In genomic region chr1:155206891-155207577, GRCh38 we compare ENCODE assay signal across 8 cellular contexts. TPM values are rescaled to one million over a fixed set of nuclear protein-coding genes. Genes with fewer than 3 reads are reported as not detected.
DNase-seq lines count a peak whose midpoint lies in the region; ATAC-seq and TF ChIP-seq lines count a peak whose summit lies in the region.

No MANE protein-coding gene starts in this region.

- H3K4me1 Mint-ChIP-seq in activated naive CD8-positive, alpha-beta T cell treated with anti-CD3 and anti-CD28 coated beads for 36 hours, result peaks cover 25% of the 10 kb centered on the region

- CTCF ChIA-PET in GM10248 (lab: Yijun Ruan, JAX), result interaction anchor here (0.8 to 9.1 kb wide), 23 partner anchors 9 to 860 kb away, joined by 3 to 88 read pairs (median 6); partner anchors contain the start of gene KRTCAP2

- H2BK120ac ChIP-seq in trophoblast cell (ENCODE audit: insufficient read depth, low read length, poor library complexity), result peak overlapping the region; percentile 38

- H3K23ac ChIP-seq in trophoblast cell (ENCODE audit: low read length), result no peak overlapping the region

- H3K14ac ChIP-seq in trophoblast cell (ENCODE audit: low read length), result peak overlapping the region; percentile 63

- H2AK5ac ChIP-seq in trophoblast cell (ENCODE audit: low read length), result peak overlapping the region; percentile 33

- H4K8ac ChIP-seq in trophoblast cell (ENCODE audit: low read depth, low read length), result peak overlapping the region; percentile 74

- no peaks in the 10 kb centered on the region for H3K9me3 Mint-ChIP-seq in activated naive CD8-positive, alpha-beta T cell treated with anti-CD3 and anti-CD28 coated beads for 36 hours

- TF ChIP-seq EP300 in tibial nerve (IDR thresholded peaks at IDR 0.05), result peak in 1 of 2 donors; percentile 56

- ATAC-seq in Right ventricle myocardium inferior (peak; percentile 16), GM21723 (IDR thresholded peaks at IDR 0.05; ENCODE audit: unreplicated experiment) (no peak)

- H4K91ac ChIP-seq in trophoblast cell (ENCODE audit: low read depth, low read length), result peak overlapping the region; percentile 22

- H3K79me1 ChIP-seq in trophoblast cell (ENCODE audit: low read length), result peaks cover 18% of the 10 kb centered on the region

- H3K36me3 Mint-ChIP-seq in activated naive CD8-positive, alpha-beta T cell treated with anti-CD3 and anti-CD28 coated beads for 36 hours, result no peaks in the 10 kb centered on the region

- H3K27me3 ChIP-seq in trophoblast cell (ENCODE audit: insufficient read depth, low read length), result no peaks in the 10 kb centered on the region
- H3K27me3 ChIP-seq in tibial nerve, result no peaks in the 10 kb centered on the region

- peaks cover 12% of the 10 kb centered on the region for H3K79me2 ChIP-seq in trophoblast cell (ENCODE audit: control insufficient read depth, insufficient read depth, low read length, poor library complexity)

- H3K4me3 Mint-ChIP-seq in activated naive CD8-positive, alpha-beta T cell treated with anti-CD3 and anti-CD28 coated beads for 36 hours, result peak overlapping the region; percentile 56

- H3K18ac ChIP-seq in trophoblast cell (ENCODE audit: low read length), result peak overlapping the region; percentile 4

- peak overlapping the region; percentile 47 for H2BK12ac ChIP-seq in trophoblast cell (ENCODE audit: low read length)

- no peaks in the 10 kb centered on the region for H3K27me3 Mint-ChIP-seq in activated naive CD8-positive, alpha-beta T cell treated with anti-CD3 and anti-CD28 coated beads for 36 hours

- H3K4ac ChIP-seq in trophoblast cell (ENCODE audit: low read depth, low read length), result peak overlapping the region; percentile 19

- intact Hi-C loops in Right ventricle myocardium inferior (cut with DNase I), result loop anchor here (1.0 to 5.0 kb wide), 3 partner anchors 19 to 385 kb away; a partner anchor contains a TSS

- no CpG with 5 or more reads among the region's 11 CpGs for WGBS in trophoblast cell (ENCODE audit: extremely low coverage, insufficient coverage, insufficient read length)
- 8 to 16% methylated on average over 8 to 11 of the region's 11 CpGs for WGBS in tibial nerve, 2 donors

- H3K9me3 ChIP-seq in trophoblast cell (ENCODE audit: insufficient read depth, low read depth, low read length) (no peaks in the 10 kb centered on the region), tibial nerve (no peaks in the 10 kb centered on the region)

- H2BK5ac ChIP-seq in trophoblast cell (ENCODE audit: low read depth, low read length, poor library complexity), result peak overlapping the region; percentile 23

- TF ChIP-seq CTCF in GM10248 (IDR thresholded peaks at IDR 0.05; ENCODE audit: control extremely low read depth, extremely low read depth, low read depth, missing control alignments) (peak; percentile 80), tibial nerve (IDR thresholded peaks at IDR 0.05) (peak; percentile 73 to 93 (median 84))

- DNase-seq in GM10248 (ENCODE audit: extremely low spot score) (peak; percentile 81), NCI-H128 (lab: John Stamatoyannopoulos, UW; ENCODE audit: unreplicated experiment) (peak; percentile 95), SKM-1 treated with dmso at 0.1 percent for 144 hours (lab: John Stamatoyannopoulos, UW; ENCODE audit: unreplicated experiment) (peak; percentile 83), Right ventricle myocardium inferior (ENCODE audit: missing footprints) (peak; percentile 91), trophoblast cell (peak; percentile 64 to 91), tibial nerve (ENCODE audit: low spot score in 2 of 2) (peak; percentile 81 to 94)
- DNase-seq in activated naive CD8-positive, alpha-beta T cell treated with anti-CD3 and anti-CD28 coated beads for 36 hours, result peak; percentile 87

- peak overlapping the region; percentile 20 for H4K12ac ChIP-seq in trophoblast cell (ENCODE audit: low read depth, low read length)

- POLR2A ChIA-PET in GM10248 (lab: Yijun Ruan, JAX), result interaction anchor here (1.0 to 1.5 kb wide), 2 partner anchors 14 to 37 kb away, joined by 3 to 4 read pairs; no protein-coding TSS in a partner anchor

- H3K27ac ChIP-seq in trophoblast cell (ENCODE audit: low read depth, low read length) (peak overlapping the region; percentile 37), tibial nerve (peak overlapping the region; percentile 97 to 100 (median 100))

- H3K4me3 ChIP-seq in trophoblast cell (ENCODE audit: low read depth, low read length) (peak overlapping the region; percentile 56), tibial nerve (peak overlapping the region; percentile 69 to 97 (median 86))

- peak overlapping the region; percentile 53 for H3K4me2 ChIP-seq in trophoblast cell (ENCODE audit: low read length)

- peak in 1 of 2 donors; percentile 45 for TF ChIP-seq POLR2A in tibial nerve (IDR thresholded peaks at IDR 0.05)

- H3K4me1 ChIP-seq in trophoblast cell (ENCODE audit: control insufficient read depth in 1 of 2, insufficient read depth in 2 of 2, low read length in 2 of 2) (peaks cover 12 to 14% of the 10 kb centered on the region in 2 experiments), tibial nerve (peaks cover 0 to 46% (median 23%) of the 10 kb centered on the region in 4 donors)

- peak overlapping the region; percentile 67 for H3K27ac Mint-ChIP-seq in activated naive CD8-positive, alpha-beta T cell treated with anti-CD3 and anti-CD28 coated beads for 36 hours

- H3K36me3 ChIP-seq in trophoblast cell (ENCODE audit: control insufficient read depth in 1 of 2, insufficient read depth in 2 of 2, low read length in 2 of 2) (peaks cover 9 to 17% of the 10 kb centered on the region in 2 experiments), tibial nerve (peaks cover 0 to 48% (median 5%) of the 10 kb centered on the region in 3 donors)

- peak overlapping the region; percentile 20 for H3K9ac ChIP-seq in trophoblast cell (ENCODE audit: low read length)

- H2AFZ ChIP-seq in trophoblast cell (ENCODE audit: insufficient read depth, low read length, poor library complexity), result peak overlapping the region; percentile 23

RNA-seq across cellular contexts. Expression of gene THBS3, which starts 0.7 kb away (rescaled TPM):
- 1 to 10 TPM; 7.4 to 9.3 TPM for total RNA-seq in activated naive CD8-positive, alpha-beta T cell treated with anti-CD3 and anti-CD28 coated beads for 36 hours
- 5.7 TPM for total RNA-seq in Right ventricle myocardium inferior
- 59.1 and 60.6 TPM in 2 replicates for polyA plus RNA-seq in trophoblast cell (2013)
- 100 to 1,000 TPM in 1 of 4 donors, 10 to 100 TPM in 3; 33.9 to 119 (median 52.6) TPM for total RNA-seq in tibial nerve

RNA-seq across cellular contexts. Expression of gene MTX1, which starts 1.5 kb away (rescaled TPM):
- 10 to 100 TPM; 68.0 to 72.5 TPM for total RNA-seq in activated naive CD8-positive, alpha-beta T cell treated with anti-CD3 and anti-CD28 coated beads for 36 hours
- 16.5 TPM for total RNA-seq in Right ventricle myocardium inferior
- 39.6 and 40.4 TPM in 2 replicates for polyA plus RNA-seq in trophoblast cell (2013)
- 10 to 100 TPM; 30.1 to 50.7 (median 35.3) TPM for total RNA-seq in tibial nerve

RNA-seq across cellular contexts. Expression of gene TRIM46, which starts 33.4 kb away (rescaled TPM):
- 1 to 10 TPM; 4.6 to 4.9 TPM for total RNA-seq in activated naive CD8-positive, alpha-beta T cell treated with anti-CD3 and anti-CD28 coated beads for 36 hours
- total RNA-seq in Right ventricle myocardium inferior, result 0.16 TPM
- polyA plus RNA-seq in trophoblast cell (2013), result 0.81 and 0.85 TPM in 2 replicates
- total RNA-seq in tibial nerve, result 10 to 100 TPM in 2 of 4 donors, 1 to 10 TPM in 2; 6.0 to 20.4 (median 12.7) TPM

RNA-seq across cellular contexts. Expression of gene KRTCAP2, which starts 33.9 kb away (rescaled TPM):
- 100 to 1,000 TPM; 135 to 145 TPM for total RNA-seq in activated naive CD8-positive, alpha-beta T cell treated with anti-CD3 and anti-CD28 coated beads for 36 hours
- total RNA-seq in Right ventricle myocardium inferior (118 TPM), tibial nerve (100 to 1,000 TPM; 102 to 167 (median 146) TPM)
- polyA plus RNA-seq in trophoblast cell (2013), result 237 TPM in 2 replicates

RNA-seq across cellular contexts. Expression of gene ENTREP3, which starts 48.2 kb away (rescaled TPM):
- total RNA-seq in activated naive CD8-positive, alpha-beta T cell treated with anti-CD3 and anti-CD28 coated beads for 36 hours, result 10 to 100 TPM; 46.6 to 49.7 TPM
- 14.5 TPM for total RNA-seq in Right ventricle myocardium inferior
- 38.7 and 39.3 TPM in 2 replicates for polyA plus RNA-seq in trophoblast cell (2013)
- total RNA-seq in tibial nerve, result 10 to 100 TPM; 22.7 to 42.0 (median 26.6) TPM
